28 cellular contexts compared by ENCODE assay signal in genomic region chr4:126182801-126183200, GRCh38.
"Had no signal": no experiment of that assay in that cellular context is flagged by ENCODE, and none has a peak within 500 bp of the region (broad histone marks: within the 10 kb centered on the region; RNA-seq: fewer than 3 reads in every experiment).

No MANE protein-coding gene starts in this region.

- H3K4me1 Mint-ChIP-seq: naive B cell; neural progenitor cell; stimulated activated naive CD8-positive, alpha-beta T cell treated with anti-CD3 and anti-CD28 coated beads, Interleukin-15, amount 100 ng/mL, for 72 hours had no signal

- ATAC-seq: heart right ventricle; left ventricle myocardium superior; lower lobe of right lung; mucosa of descending colon; natural killer cell treated with Interleukin-12 subunit alpha and Interleukin-12 subunit beta and Interleukin-15 and Interleukin-18, amount 100 ng/mL, for 72 hours; sciatic nerve; stimulated activated naive CD8-positive, alpha-beta T cell treated with anti-CD3 and anti-CD28 coated beads, Interleukin-15, amount 100 ng/mL, for 72 hours; upper lobe of right lung had no signal

- H3K27ac Mint-ChIP-seq: naive B cell; natural killer cell treated with Interleukin-12 subunit alpha and Interleukin-12 subunit beta and Interleukin-15 and Interleukin-18, amount 100 ng/mL, for 72 hours; neural progenitor cell; stimulated activated naive CD8-positive, alpha-beta T cell treated with anti-CD3 and anti-CD28 coated beads, Interleukin-15, amount 100 ng/mL, for 72 hours had no signal

- H3K9me3 Mint-ChIP-seq: neural progenitor cell had no signal

- H3K36me3 Mint-ChIP-seq: naive B cell; natural killer cell treated with Interleukin-12 subunit alpha and Interleukin-12 subunit beta and Interleukin-15 and Interleukin-18, amount 100 ng/mL, for 72 hours; neural progenitor cell had no signal

- DNase-seq: dermis blood vessel endothelial cell; effector memory CD4-positive, alpha-beta T cell; esophagus squamous epithelium; foreskin melanocyte; glutamatergic neuron; heart right ventricle; hippocampal formation; left ventricle myocardium superior; lower lobe of right lung; mucosa of descending colon; naive B cell; stimulated activated CD4-positive, alpha-beta T cell treated with anti-CD3 and anti-CD28 coated beads, Interleukin-12 subunit alpha, Interleukin-12 subunit beta, amount 100 ng/mL, for 4 hours; stimulated activated CD4-positive, alpha-beta T cell treated with anti-CD3 and anti-CD28 coated beads, Interleukin-1b, Interleukin-23, amount 100 ng/mL, for 48 hours; stimulated activated CD4-positive, alpha-beta T cell treated with anti-CD3 and anti-CD28 coated beads, Interleukin-4, amount 100 ng/mL, for 1 hour; stimulated activated CD8-positive, alpha-beta memory T cell treated with anti-CD3 and anti-CD28 coated beads, Interleukin-4, amount 100 ng/mL, for 48 hours; stimulated activated naive CD4-positive, alpha-beta T cell; stimulated activated naive CD8-positive, alpha-beta T cell treated with anti-CD3 and anti-CD28 coated beads, Interleukin-15, amount 100 ng/mL, for 72 hours; transverse colon; upper lobe of right lung; uterus had no signal

- H3K4me3 ChIP-seq: coronary artery, esophagus squamous epithelium, heart right ventricle, lower lobe of right lung, mucosa of descending colon, neural progenitor cell, prostate gland, right atrium auricular region, smooth muscle cell, suprapubic skin, transverse colon, upper lobe of right lung, uterus had no signal

- H3K4me3 Mint-ChIP-seq: naive B cell; natural killer cell treated with Interleukin-12 subunit alpha and Interleukin-12 subunit beta and Interleukin-15 and Interleukin-18, amount 100 ng/mL, for 72 hours; neural progenitor cell; stimulated activated naive CD8-positive, alpha-beta T cell treated with anti-CD3 and anti-CD28 coated beads, Interleukin-15, amount 100 ng/mL, for 72 hours had no signal

- H3K27me3 Mint-ChIP-seq: naive B cell; natural killer cell treated with Interleukin-12 subunit alpha and Interleukin-12 subunit beta and Interleukin-15 and Interleukin-18, amount 100 ng/mL, for 72 hours; stimulated activated naive CD8-positive, alpha-beta T cell treated with anti-CD3 and anti-CD28 coated beads, Interleukin-15, amount 100 ng/mL, for 72 hours had no signal
